Comparison of ENCODE assay signal across 23 cellular contexts in genomic region chr12:128137140-128137539, GRCh38.
A peak's percentile ranks its signal among the peaks of the same experiment; 100 is the strongest.
DNase-seq lines count a peak whose midpoint lies in the region; ATAC-seq and TF ChIP-seq lines count a peak whose summit lies in the region.
"Had no signal": no experiment of that assay in that cellular context is flagged by ENCODE, and none has a peak within 500 bp of the region (broad histone marks: within the 10 kb centered on the region; RNA-seq: fewer than 3 reads in every experiment).

No MANE protein-coding gene starts in this region.

- DNase-seq in memory B cell (ENCODE audit: low spot score in 2 of 2) (no peak), sigmoid colon (no peak), adrenal gland (no peak), H9 (no peak), iPS-NIHi7 (ENCODE audit: extremely low spot score) (no peak)
- DNase-seq: activated CD4-positive, alpha-beta T cell treated with anti-CD3 and anti-CD28 coated beads, Interleukin-2, amount 50 U/mL, for 48 hours; activated T-cell treated with anti-CD3 and anti-CD28 coated beads, Interleukin-2, amount 50 U/mL, for 1 hour; cortex of kidney; HCEC 1CT; left colon; NCI-H1436; NCI-H2227 treated with DMSO at 0.1 percent for 48 hours; retina; stimulated activated CD4-positive, alpha-beta T cell treated with anti-CD3 and anti-CD28 coated beads, Interleukin-15, amount 100 ng/mL, for 24 hours; stimulated activated naive CD8-positive, alpha-beta T cell treated with anti-CD3 and anti-CD28 coated beads, Interleukin-15, amount 100 ng/mL, for 72 hours; T-helper 1 cell; upper lobe of left lung had no signal

- H2BK120ac ChIP-seq in H9 (ENCODE audit: low read depth, low read length, poor library complexity, severe bottlenecking): no peak overlapping the region

- peak; percentile 76 for ATAC-seq in GM19397 (IDR thresholded peaks at IDR 0.05; ENCODE audit: unreplicated experiment)
- ATAC-seq in HG02642 (IDR thresholded peaks at IDR 0.05; ENCODE audit: poor library complexity, unreplicated experiment): peak; percentile 44
- ATAC-seq in HG03432 (IDR thresholded peaks at IDR 0.05; ENCODE audit: unreplicated experiment): peak; percentile 80
- ATAC-seq in memory B cell (ENCODE audit: low read depth): peak; percentile 92
- ATAC-seq: left colon; stimulated activated naive CD8-positive, alpha-beta T cell treated with anti-CD3 and anti-CD28 coated beads, Interleukin-15, amount 100 ng/mL, for 72 hours had no signal

- H3K27me3 ChIP-seq in sigmoid colon (no peaks in the 10 kb centered on the region), adrenal gland (no peaks in the 10 kb centered on the region), H9 (ENCODE audit: insufficient read depth, low read length) (no peaks in the 10 kb centered on the region)
- H3K27me3 ChIP-seq: neural progenitor cell, upper lobe of left lung had no signal

- H2BK20ac ChIP-seq in H9 (ENCODE audit: low read depth, low read length, poor library complexity, severe bottlenecking): no peak overlapping the region

- no peak overlapping the region for H3K18ac ChIP-seq in H9 (ENCODE audit: insufficient read length, low read depth, low read length)

- no peak for TF ChIP-seq POLR2A in sigmoid colon (IDR thresholded peaks at IDR 0.05)
- TF ChIP-seq POLR2A in adrenal gland (IDR thresholded peaks at IDR 0.05): no peak

- H4K20me1 ChIP-seq in H9 (ENCODE audit: control insufficient read depth, insufficient read depth, insufficient read length): no peaks in the 10 kb centered on the region

- no peak overlapping the region for H2BK15ac ChIP-seq in H9 (ENCODE audit: low read depth, low read length)

- no peak overlapping the region for H2BK5ac ChIP-seq in H9 (ENCODE audit: insufficient read length, low read length)

- no peak overlapping the region for H3K4me2 ChIP-seq in H9 (ENCODE audit: insufficient read depth, insufficient read length, low read length)
- H3K4me2 ChIP-seq: neural progenitor cell had no signal

- H3K23ac ChIP-seq in H9 (ENCODE audit: insufficient read length, low read depth, low read length): no peak overlapping the region

- H3K36me3 Mint-ChIP-seq in memory B cell: no peaks in the 10 kb centered on the region
- peaks cover 0 to 8% (median 0%) of the 10 kb centered on the region in 3 experiments; a peak in 3 of 7 replicates for H3K36me3 Mint-ChIP-seq in H9 (ENCODE audit: insufficient read depth in 1 of 3, low read depth in 3 of 3)
- H3K36me3 Mint-ChIP-seq: activated naive CD4-positive, alpha-beta T cell treated with anti-CD3 and anti-CD28 coated beads, Interleukin-2, amount 50 U/mL, for 24 hours; neural progenitor cell had no signal

- TF ChIP-seq CTCF in sigmoid colon (IDR thresholded peaks at IDR 0.05) (no peak), adrenal gland (IDR thresholded peaks at IDR 0.05) (no peak), H9 (conservative IDR thresholded peaks at IDR 0.05) (no peak)

- no peak overlapping the region for H3T11ph ChIP-seq in H9 (ENCODE audit: low read length)

- no peak for TF ChIP-seq EP300 in sigmoid colon (IDR thresholded peaks at IDR 0.05)

- H3K4me3 Mint-ChIP-seq in memory B cell: no peak overlapping the region
- H3K4me3 Mint-ChIP-seq in H9: no peak overlapping the region
- H3K4me3 Mint-ChIP-seq: activated naive CD4-positive, alpha-beta T cell treated with anti-CD3 and anti-CD28 coated beads, Interleukin-2, amount 50 U/mL, for 24 hours; B cell; neural progenitor cell; stimulated activated naive CD8-positive, alpha-beta T cell treated with anti-CD3 and anti-CD28 coated beads, Interleukin-15, amount 100 ng/mL, for 72 hours had no signal

- no peaks in the 10 kb centered on the region for H3K79me1 ChIP-seq in H9 (ENCODE audit: insufficient read depth, low read depth, low read length, poor library complexity, severe bottlenecking)

- H3K27me3 Mint-ChIP-seq in memory B cell (no peaks in the 10 kb centered on the region), H9 (ENCODE audit: low read depth) (peaks cover 2% of the 10 kb centered on the region; the same call in 1 of the 2 replicates)
- H3K27me3 Mint-ChIP-seq: B cell; stimulated activated naive CD8-positive, alpha-beta T cell treated with anti-CD3 and anti-CD28 coated beads, Interleukin-15, amount 100 ng/mL, for 72 hours had no signal

- H3K9me3 Mint-ChIP-seq in memory B cell: peaks cover 9% of the 10 kb centered on the region
- H3K9me3 Mint-ChIP-seq in H9: peaks cover 4 to 6% of the 10 kb centered on the region in 2 experiments; a peak in 3 of 5 replicates

- H3K14ac ChIP-seq in H9 (ENCODE audit: insufficient read depth, low read length): no peak overlapping the region

- no peak overlapping the region for H3K27ac ChIP-seq in sigmoid colon
- H3K27ac ChIP-seq in adrenal gland: no peak overlapping the region
- H3K27ac ChIP-seq in H9 (ENCODE audit: insufficient read length, low read depth, low read length): no peak overlapping the region
- H3K27ac ChIP-seq: neural progenitor cell, upper lobe of left lung had no signal

- no peaks in the 10 kb centered on the region for H3K36me3 ChIP-seq in sigmoid colon
- no peaks in the 10 kb centered on the region for H3K36me3 ChIP-seq in adrenal gland (replicated peaks in 1 of 2)
- H3K36me3 ChIP-seq: neural progenitor cell, upper lobe of left lung had no signal

- H4K5ac ChIP-seq in H9 (ENCODE audit: insufficient read length, low read depth, low read length): no peak overlapping the region

- no peak overlapping the region for H4K91ac ChIP-seq in H9 (ENCODE audit: insufficient read length, low read depth, low read length)

- H3K9ac ChIP-seq in H9 (ENCODE audit: extremely low read depth, insufficient read length, low read length): no peak overlapping the region
- H3K9ac ChIP-seq: neural progenitor cell had no signal

- no peak overlapping the region for H3K56ac ChIP-seq in H9 (ENCODE audit: insufficient read length, low read depth, low read length)

- peaks cover 17% of the 10 kb centered on the region for H3K4me1 Mint-ChIP-seq in memory B cell
- H3K4me1 Mint-ChIP-seq in H9: peaks cover 5 to 7% of the 10 kb centered on the region in 2 experiments; a peak in 3 of 4 replicates
- H3K4me1 Mint-ChIP-seq: activated naive CD4-positive, alpha-beta T cell treated with anti-CD3 and anti-CD28 coated beads, Interleukin-2, amount 50 U/mL, for 24 hours; stimulated activated naive CD8-positive, alpha-beta T cell treated with anti-CD3 and anti-CD28 coated beads, Interleukin-15, amount 100 ng/mL, for 72 hours had no signal

- H2AFZ ChIP-seq in H9 (ENCODE audit: low read length): no peak overlapping the region
- H2AFZ ChIP-seq: neural progenitor cell had no signal

- H3K79me2 ChIP-seq in H9 (ENCODE audit: insufficient read depth, low read length): no peaks in the 10 kb centered on the region

- no peak overlapping the region for H2BK12ac ChIP-seq in H9 (ENCODE audit: insufficient read length, low read depth, low read length)

- H4K8ac ChIP-seq in H9 (replicated peaks; ENCODE audit: insufficient read length, low read depth, low read length): no peak overlapping the region

- intact Hi-C loops in sigmoid colon (cut with DNase I): no loop called here
- intact Hi-C loops in adrenal gland (cut with DNase I): no loop called here

- H3K4me1 ChIP-seq in sigmoid colon (no peaks in the 10 kb centered on the region), adrenal gland (replicated peaks in 1 of 2) (peaks cover 0 to 10% of the 10 kb centered on the region in 2 donors), H9 (ENCODE audit: insufficient read depth, low read length) (no peaks in the 10 kb centered on the region)
- H3K4me1 ChIP-seq: neural progenitor cell, upper lobe of left lung had no signal

- no peak overlapping the region for H2AK5ac ChIP-seq in H9 (ENCODE audit: insufficient read length, low read length)

- H3K23me2 ChIP-seq in H9 (ENCODE audit: insufficient read length, low read depth, low read length, poor library complexity, severe bottlenecking): no peaks in the 10 kb centered on the region

- no peak overlapping the region for H3K27ac Mint-ChIP-seq in memory B cell
- H3K27ac Mint-ChIP-seq in H9: no peak overlapping the region
- H3K27ac Mint-ChIP-seq: activated naive CD4-positive, alpha-beta T cell treated with anti-CD3 and anti-CD28 coated beads, Interleukin-2, amount 50 U/mL, for 24 hours; B cell; neural progenitor cell; stimulated activated naive CD8-positive, alpha-beta T cell treated with anti-CD3 and anti-CD28 coated beads, Interleukin-15, amount 100 ng/mL, for 72 hours had no signal

- no peak overlapping the region for H3K4ac ChIP-seq in H9 (ENCODE audit: low read depth, low read length)

- H3K4me3 ChIP-seq in sigmoid colon: no peak overlapping the region
- H3K4me3 ChIP-seq in adrenal gland: no peak overlapping the region
- H3K4me3 ChIP-seq: neural progenitor cell, upper lobe of left lung had no signal

- 49 to 65% methylated on average over 6 of the region's 6 CpGs for WGBS in sigmoid colon, 2 donors
- WGBS in adrenal gland, 4 donors: 67 to 85% (median 72%) methylated on average over 6 of the region's 6 CpGs
- WGBS in H9 (ENCODE audit: extremely low coverage, insufficient read length, low lambda C conversion rate): no CpG with 5 or more reads among the region's 6 CpGs

- H3K9me3 ChIP-seq in sigmoid colon: peaks cover 0 to 2% (median 0%) of the 10 kb centered on the region in 4 donors
- no peaks in the 10 kb centered on the region for H3K9me3 ChIP-seq in adrenal gland (replicated peaks in 1 of 3)
- no peaks in the 10 kb centered on the region for H3K9me3 ChIP-seq in H9 (ENCODE audit: control insufficient read depth, low read depth, low read length)
- H3K9me3 ChIP-seq: upper lobe of left lung had no signal
